In the genomic region with DNA sequence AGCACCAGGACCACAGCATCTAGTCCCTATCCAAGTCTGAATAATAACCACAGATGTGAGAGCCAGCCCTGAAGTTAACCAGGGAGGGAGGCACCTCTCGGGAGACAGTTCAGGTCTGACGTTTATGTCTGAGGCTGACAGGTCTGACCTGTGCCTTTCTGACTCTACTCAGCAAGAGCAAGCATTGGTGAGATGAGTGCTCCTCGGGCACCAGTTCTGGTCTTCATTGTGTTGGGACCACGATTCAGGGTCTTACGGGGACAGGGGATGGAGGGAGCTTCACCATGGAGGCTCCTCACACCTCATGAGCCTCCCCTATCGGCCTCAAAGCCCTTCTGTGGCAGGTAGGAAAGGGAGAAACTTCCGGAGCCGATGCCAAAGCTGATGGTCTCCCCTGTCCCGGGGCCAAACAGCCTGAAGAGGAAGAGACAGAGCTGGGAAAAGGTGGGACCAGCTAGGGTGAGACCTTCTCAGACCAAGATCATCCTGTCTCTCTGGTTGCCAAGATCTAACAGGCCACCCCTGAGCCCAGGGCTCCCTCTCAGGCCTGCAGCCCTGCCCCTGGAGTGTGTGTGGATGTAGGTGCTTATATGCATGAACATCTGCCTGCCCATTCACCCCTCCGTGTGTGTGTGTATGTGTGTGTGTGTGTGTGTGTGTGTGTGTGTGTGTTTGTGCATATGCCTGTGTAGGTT, we compare ENCODE assay signal across 19 cellular contexts.
DNase-seq lines count a peak whose midpoint lies in the region; ATAC-seq and TF ChIP-seq lines count a peak whose summit lies in the region.
"Had no signal": no experiment of that assay in that cellular context is flagged by ENCODE, and none has a peak within 500 bp of the region (broad histone marks: within the 10 kb centered on the region; RNA-seq: fewer than 3 reads in every experiment).

No MANE protein-coding gene starts in this region.

- TF ChIP-seq CTCF in omental fat pad (IDR thresholded peaks at IDR 0.05), result no peak

- no peaks in the 10 kb centered on the region for H3K27me3 ChIP-seq in H7 (ENCODE audit: control insufficient read depth, insufficient read depth, low read length)

- H3K4me3 ChIP-seq in H7 (ENCODE audit: insufficient read depth, low read depth, low read length), result no peak overlapping the region
- H3K4me3 ChIP-seq: HAP-1 had no signal

- no peak for ATAC-seq in left cardiac atrium
- ATAC-seq in omental fat pad (ENCODE audit: low FRiP score), result no peak

- intact Hi-C loops in cardiac septum (cut with DNase I) (no loop called here), left cardiac atrium (cut with DNase I) (no loop called here), posterior vena cava (cut with DNase I) (loop anchor here in 1 of 2 donors (10.0 kb wide), 1 partner anchor 156 kb away; no protein-coding TSS in a partner anchor)

- DNase-seq in cardiac septum (ENCODE audit: low spot score), result peak; percentile 66
- DNase-seq in left cardiac atrium, result no peak
- peak; percentile 26 for DNase-seq in ecto neural progenitor cell (ENCODE audit: low spot score)
- DNase-seq in posterior vena cava (ENCODE audit: low spot score), result peak; percentile 51
- DNase-seq in H7, result no peak
- no peak for DNase-seq in GF-D8 (lab: John Stamatoyannopoulos, UW)
- DNase-seq in omental fat pad (ENCODE audit: low spot score), result no peak
- DNase-seq: COR-L47; EL; KBM-7; MV-4-11; NCI-H1417; NCI-H187 treated with DMSO at 0.1 percent for 48 hours; NCI-H345; NCI-H526; NK-92 treated with Interleukin-12 subunit alpha and Interleukin-12 subunit beta, amount 100 ng/mL, for 24 hours; OCI-M1; SIG-M5 had no signal

- H3K36me3 ChIP-seq in H7 (replicated peaks; ENCODE audit: control insufficient read depth, insufficient read depth, low read length), result no peaks in the 10 kb centered on the region
- H3K36me3 ChIP-seq: HAP-1 had no signal

Comparison
In these comparisons a context has a peak if more than half of its experiments do, and no peak if none do; other contexts are left out.
1. DNase-seq: peak in cardiac septum (single experiment), ecto neural progenitor cell (single experiment) and posterior vena cava (single experiment); none in left cardiac atrium (single experiment), H7 (single experiment), GF-D8 (single experiment) and omental fat pad (single experiment).